ENCODE assay signal across 8 cellular contexts in genomic region chr5:147403659-147404640, GRCh38.
DNase-seq lines count a peak whose midpoint lies in the region; ATAC-seq and TF ChIP-seq lines count a peak whose summit lies in the region.

No MANE protein-coding gene starts in this region.

- peaks cover 17% of the 10 kb centered on the region for H3K4me1 Mint-ChIP-seq in Calu3 (ENCODE audit: low read depth, unreplicated experiment)
- H3K4me1 Mint-ChIP-seq in activated naive CD8-positive, alpha-beta T cell treated with anti-CD3 and anti-CD28 coated beads for 36 hours: no peaks in the 10 kb centered on the region
- H3K4me1 Mint-ChIP-seq in activated CD4-positive, alpha-beta T cell treated with anti-CD3 and anti-CD28 coated beads, Interleukin-2, amount 10 ng/mL, durations not matched to agents 24 days and 14 days: no peaks in the 10 kb centered on the region

- H3K9me3 Mint-ChIP-seq in Calu3 (ENCODE audit: low read depth, unreplicated experiment): no peaks in the 10 kb centered on the region
- H3K9me3 Mint-ChIP-seq in activated naive CD8-positive, alpha-beta T cell treated with anti-CD3 and anti-CD28 coated beads for 36 hours: no peaks in the 10 kb centered on the region
- no peaks in the 10 kb centered on the region for H3K9me3 Mint-ChIP-seq in activated CD4-positive, alpha-beta T cell treated with anti-CD3 and anti-CD28 coated beads, Interleukin-2, amount 10 ng/mL, durations not matched to agents 24 days and 14 days

- H3K4me3 Mint-ChIP-seq in Calu3 (ENCODE audit: low read depth, unreplicated experiment): peak overlapping the region; percentile 28
- H3K4me3 Mint-ChIP-seq in activated naive CD8-positive, alpha-beta T cell treated with anti-CD3 and anti-CD28 coated beads for 36 hours: no peak overlapping the region
- H3K4me3 Mint-ChIP-seq in activated CD4-positive, alpha-beta T cell treated with anti-CD3 and anti-CD28 coated beads, Interleukin-2, amount 10 ng/mL, durations not matched to agents 24 days and 14 days: no peak overlapping the region

- no peaks in the 10 kb centered on the region for H3K27me3 Mint-ChIP-seq in Calu3 (ENCODE audit: unreplicated experiment)
- no peaks in the 10 kb centered on the region for H3K27me3 Mint-ChIP-seq in activated naive CD8-positive, alpha-beta T cell treated with anti-CD3 and anti-CD28 coated beads for 36 hours
- H3K27me3 Mint-ChIP-seq in activated CD4-positive, alpha-beta T cell treated with anti-CD3 and anti-CD28 coated beads, Interleukin-2, amount 10 ng/mL, durations not matched to agents 24 days and 14 days: no peaks in the 10 kb centered on the region

- peak; percentile 93 for ATAC-seq in GM21576 (IDR thresholded peaks at IDR 0.05; ENCODE audit: unreplicated experiment)

- peak overlapping the region; percentile 89 for H3K27ac Mint-ChIP-seq in Calu3 (ENCODE audit: unreplicated experiment)
- H3K27ac Mint-ChIP-seq in activated naive CD8-positive, alpha-beta T cell treated with anti-CD3 and anti-CD28 coated beads for 36 hours: no peak overlapping the region
- no peak overlapping the region for H3K27ac Mint-ChIP-seq in activated CD4-positive, alpha-beta T cell treated with anti-CD3 and anti-CD28 coated beads, Interleukin-2, amount 10 ng/mL, durations not matched to agents 24 days and 14 days

- intact Hi-C loops in Calu3 (cut with micrococcal nuclease; ENCODE audit: unreplicated experiment): loop anchor here (5.0 kb wide), 1 partner anchor 173 kb away; no protein-coding TSS in a partner anchor
- intact Hi-C loops in activated CD4-positive, alpha-beta T cell treated with anti-CD3 and anti-CD28 coated beads, Interleukin-2, amount 10 ng/mL, durations not matched to agents 24 days and 14 days (cut with micrococcal nuclease): no loop called here

- no TSS peak for BruUV-seq in Calu3 (replicated peaks; lab: Mats Ljungman, UMichigan)

- TF ChIP-seq CTCF in Calu3 (IDR thresholded peaks at IDR 0.05; ENCODE audit: unreplicated experiment): no peak

- peak; percentile 51 for DNase-seq in Calu3
- peak; percentile 66 for DNase-seq in HS-27A (ENCODE audit: low read depth)
- DNase-seq in brain pericyte (ENCODE audit: low read depth, low spot score): peak; percentile 36
- peak; percentile 57 for DNase-seq in medulla oblongata (ENCODE audit: extremely low spot score)
- DNase-seq in SHP77 treated with DMSO at 0.1 percent for 48 hours (lab: John Stamatoyannopoulos, UW): no peak
- no peak for DNase-seq in activated naive CD8-positive, alpha-beta T cell treated with anti-CD3 and anti-CD28 coated beads for 36 hours
- no peak for DNase-seq in activated CD4-positive, alpha-beta T cell treated with anti-CD3 and anti-CD28 coated beads, Interleukin-2, amount 10 ng/mL, durations not matched to agents 24 days and 14 days

- H3K36me3 Mint-ChIP-seq in Calu3 (ENCODE audit: insufficient read depth, unreplicated experiment): peaks cover 6% of the 10 kb centered on the region
- H3K36me3 Mint-ChIP-seq in activated naive CD8-positive, alpha-beta T cell treated with anti-CD3 and anti-CD28 coated beads for 36 hours: no peaks in the 10 kb centered on the region
- H3K36me3 Mint-ChIP-seq in activated CD4-positive, alpha-beta T cell treated with anti-CD3 and anti-CD28 coated beads, Interleukin-2, amount 10 ng/mL, durations not matched to agents 24 days and 14 days (ENCODE audit: low read depth): no peaks in the 10 kb centered on the region

- CTCF ChIA-PET in Calu3 (lab: Charles Lee): interaction anchor here (0.8 to 1.4 kb wide), 6 partner anchors 12 to 441 kb away, joined by 3 to 6 read pairs (median 4); no protein-coding TSS in a partner anchor

Comparison
In these comparisons a context has a peak if more than half of its experiments do, and no peak if none do; other contexts are left out.
1. DNase-seq: peak in Calu3 (single experiment), HS-27A (single experiment), brain pericyte (single experiment) and medulla oblongata (single experiment); none in SHP77 treated with DMSO at 0.1 percent for 48 hours (single experiment), activated naive CD8-positive, alpha-beta T cell treated with anti-CD3 and anti-CD28 coated beads for 36 hours (single experiment) and activated CD4-positive, alpha-beta T cell treated with anti-CD3 and anti-CD28 coated beads, Interleukin-2, amount 10 ng/mL, durations not matched to agents 24 days and 14 days (single experiment).